In genomic region chr5:170757182-170757601, GRCh38 we compare ENCODE assay signal across 11 cellular contexts. TPM values are rescaled to one million over a fixed set of nuclear protein-coding genes. Genes with fewer than 3 reads are reported as not detected.
DNase-seq lines count a peak whose midpoint lies in the region; ATAC-seq, FAIRE-seq and TF ChIP-seq lines count a peak whose summit lies in the region.
"Had no signal": no experiment of that assay in that cellular context is flagged by ENCODE, and none has a peak within 500 bp of the region (broad histone marks: within the 10 kb centered on the region; RNA-seq: fewer than 3 reads in every experiment).

No MANE protein-coding gene starts in this region.

- peak; percentile 58 for ATAC-seq in HG02884 (IDR thresholded peaks at IDR 0.05; ENCODE audit: unreplicated experiment)
- ATAC-seq in activated naive CD8-positive, alpha-beta T cell treated with anti-CD3 and anti-CD28 coated beads, Interleukin-2, amount 50 U/mL, for 24 hours, result no peak
- no peak for ATAC-seq in CD4-positive, alpha-beta T cell (ENCODE audit: poor library complexity)

- peak; percentile 92 for FAIRE-seq in GM18507 (lab: Jason Lieb, UNC)
- FAIRE-seq in astrocyte (lab: Jason Lieb, UNC), result no peak
- FAIRE-seq: G401.6 had no signal

- H4K20me1 ChIP-seq in astrocyte (ENCODE audit: insufficient read depth, low read length), result no peaks in the 10 kb centered on the region

- CTCF ChIA-PET in CD4-positive, alpha-beta T cell (lab: Charles Lee), result no interaction called here

- H3K4me1 Mint-ChIP-seq in astrocyte (ENCODE audit: low read depth, unreplicated experiment) (peaks cover 24% of the 10 kb centered on the region), nephron progenitor cell (peaks cover 31% of the 10 kb centered on the region)
- H3K4me1 Mint-ChIP-seq in activated naive CD8-positive, alpha-beta T cell treated with anti-CD3 and anti-CD28 coated beads, Interleukin-2, amount 50 U/mL, for 24 hours, result no peaks in the 10 kb centered on the region
- H3K4me1 Mint-ChIP-seq in CD4-positive, alpha-beta T cell (ENCODE audit: low read depth), result no peaks in the 10 kb centered on the region
- H3K4me1 Mint-ChIP-seq: activated naive CD8-positive, alpha-beta T cell treated with anti-CD3 and anti-CD28 coated beads, Interleukin-2, amount 10 ng/mL, durations not matched to agents 7 days and 5 days had no signal

- no peak overlapping the region for H3K4me3 ChIP-seq in astrocyte (ENCODE audit: insufficient read depth, low read depth, low read length)

- POLR2A ChIA-PET in CD4-positive, alpha-beta T cell (lab: Charles Lee), result no interaction called here

- DNase-seq in GM18507 (ENCODE audit: extremely low spot score, insufficient read length, low read depth) (peak; percentile 30), astrocyte (ENCODE audit: low read depth) (peak; percentile 41), lung microvascular endothelial cell (ENCODE audit: low read depth in 2 of 2) (peak; percentile 52 to 79), nephron progenitor cell (no peak), NCI-H1105 treated with DMSO at 0.1 percent for 48 hours (lab: John Stamatoyannopoulos, UW) (no peak)
- no peak for DNase-seq in activated naive CD8-positive, alpha-beta T cell treated with anti-CD3 and anti-CD28 coated beads, Interleukin-2, amount 50 U/mL, for 24 hours
- DNase-seq in CD4-positive, alpha-beta T cell, result no peak
- DNase-seq: activated naive CD8-positive, alpha-beta T cell treated with anti-CD3 and anti-CD28 coated beads, Interleukin-2, amount 10 ng/mL, durations not matched to agents 7 days and 5 days; NCI-H510A had no signal

- no peaks in the 10 kb centered on the region for H3K27me3 ChIP-seq in astrocyte (ENCODE audit: insufficient read depth, low read length)
- H3K27me3 ChIP-seq in CD4-positive, alpha-beta T cell (ENCODE audit: control insufficient read depth, insufficient read depth, low read length), result peaks cover 10% of the 10 kb centered on the region

- H3K4me1 ChIP-seq in astrocyte (ENCODE audit: insufficient read depth, low read length), result no peaks in the 10 kb centered on the region

- H3K4me2 ChIP-seq in astrocyte (ENCODE audit: low read length), result no peak overlapping the region

- peaks cover 32% of the 10 kb centered on the region for H3K27me3 Mint-ChIP-seq in astrocyte (ENCODE audit: low read depth, unreplicated experiment)
- peaks cover 11% of the 10 kb centered on the region for H3K27me3 Mint-ChIP-seq in nephron progenitor cell (ENCODE audit: low read depth, poor library complexity)
- H3K27me3 Mint-ChIP-seq in activated naive CD8-positive, alpha-beta T cell treated with anti-CD3 and anti-CD28 coated beads, Interleukin-2, amount 50 U/mL, for 24 hours, result no peaks in the 10 kb centered on the region
- peaks cover 22% of the 10 kb centered on the region for H3K27me3 Mint-ChIP-seq in CD4-positive, alpha-beta T cell

- H3K4me3 Mint-ChIP-seq in astrocyte (ENCODE audit: unreplicated experiment) (no peak overlapping the region), nephron progenitor cell (no peak overlapping the region)
- no peak overlapping the region for H3K4me3 Mint-ChIP-seq in activated naive CD8-positive, alpha-beta T cell treated with anti-CD3 and anti-CD28 coated beads, Interleukin-2, amount 50 U/mL, for 24 hours
- no peak overlapping the region for H3K4me3 Mint-ChIP-seq in CD4-positive, alpha-beta T cell
- H3K4me3 Mint-ChIP-seq: activated naive CD8-positive, alpha-beta T cell treated with anti-CD3 and anti-CD28 coated beads, Interleukin-2, amount 10 ng/mL, durations not matched to agents 7 days and 5 days had no signal

- H3K27ac ChIP-seq in astrocyte (ENCODE audit: low read depth, low read length), result no peak overlapping the region
- H3K27ac ChIP-seq in CD4-positive, alpha-beta T cell (ENCODE audit: low read depth, low read length), result no peak overlapping the region

- no peaks in the 10 kb centered on the region for H3K9me3 ChIP-seq in astrocyte (ENCODE audit: insufficient read depth, low read depth, low read length)
- no peaks in the 10 kb centered on the region for H3K9me3 ChIP-seq in CD4-positive, alpha-beta T cell (ENCODE audit: control insufficient read depth, low read length)

- H3K36me3 Mint-ChIP-seq in astrocyte (ENCODE audit: low read depth, unreplicated experiment) (no peaks in the 10 kb centered on the region), nephron progenitor cell (ENCODE audit: low read depth) (no peaks in the 10 kb centered on the region)
- H3K36me3 Mint-ChIP-seq in activated naive CD8-positive, alpha-beta T cell treated with anti-CD3 and anti-CD28 coated beads, Interleukin-2, amount 50 U/mL, for 24 hours (ENCODE audit: low read depth), result no peaks in the 10 kb centered on the region
- H3K36me3 Mint-ChIP-seq in CD4-positive, alpha-beta T cell (ENCODE audit: low read depth), result no peaks in the 10 kb centered on the region
- H3K36me3 Mint-ChIP-seq: activated naive CD8-positive, alpha-beta T cell treated with anti-CD3 and anti-CD28 coated beads, Interleukin-2, amount 10 ng/mL, durations not matched to agents 7 days and 5 days had no signal

- H3K79me2 ChIP-seq in astrocyte (ENCODE audit: insufficient read depth, low read length), result no peaks in the 10 kb centered on the region

- H3K9ac ChIP-seq in astrocyte (ENCODE audit: low read length), result no peak overlapping the region

- no peaks in the 10 kb centered on the region for H3K36me3 ChIP-seq in astrocyte (ENCODE audit: insufficient read depth, low read length)

- H2AFZ ChIP-seq in astrocyte (ENCODE audit: low read depth, low read length), result no peak overlapping the region

- TF ChIP-seq CTCF in astrocyte (IDR thresholded peaks at IDR 0.05; ENCODE audit: insufficient read depth, low read depth, low read length) (no peak), nephron progenitor cell (IDR thresholded peaks at IDR 0.05) (no peak)
- no peak for TF ChIP-seq CTCF in CD4-positive, alpha-beta T cell (IDR thresholded peaks at IDR 0.05)

- peaks cover 3% of the 10 kb centered on the region for H3K9me3 Mint-ChIP-seq in astrocyte (ENCODE audit: unreplicated experiment)
- H3K9me3 Mint-ChIP-seq in nephron progenitor cell, result no peaks in the 10 kb centered on the region
- no peaks in the 10 kb centered on the region for H3K9me3 Mint-ChIP-seq in activated naive CD8-positive, alpha-beta T cell treated with anti-CD3 and anti-CD28 coated beads, Interleukin-2, amount 50 U/mL, for 24 hours
- no peaks in the 10 kb centered on the region for H3K9me3 Mint-ChIP-seq in CD4-positive, alpha-beta T cell

- H3K27ac Mint-ChIP-seq in astrocyte (ENCODE audit: unreplicated experiment) (peak overlapping the region; percentile 8), nephron progenitor cell (no peak overlapping the region)
- no peak overlapping the region for H3K27ac Mint-ChIP-seq in activated naive CD8-positive, alpha-beta T cell treated with anti-CD3 and anti-CD28 coated beads, Interleukin-2, amount 50 U/mL, for 24 hours
- H3K27ac Mint-ChIP-seq in CD4-positive, alpha-beta T cell, result no peak overlapping the region
- H3K27ac Mint-ChIP-seq: activated naive CD8-positive, alpha-beta T cell treated with anti-CD3 and anti-CD28 coated beads, Interleukin-2, amount 10 ng/mL, durations not matched to agents 7 days and 5 days had no signal

- intact Hi-C loops in CD4-positive, alpha-beta T cell (cut with DNase I, micrococcal nuclease), result no loop called here

RNA-seq across cellular contexts. Expression of gene GABRP, which starts 26.3 kb away (rescaled TPM):
- 0.45 TPM in 1 of 2 replicates, not detected in the other for total RNA-seq in astrocyte
- 0.20 and 0.65 TPM in 2 replicates for total RNA-seq in lung microvascular endothelial cell
- total RNA-seq in CD4-positive, alpha-beta T cell, result not detected
- total RNA-seq: activated naive CD8-positive, alpha-beta T cell treated with anti-CD3 and anti-CD28 coated beads, Interleukin-2, amount 10 ng/mL, durations not matched to agents 7 days and 5 days had no signal

Comparison
In these comparisons a context has a peak if more than half of its experiments do, and no peak if none do; other contexts are left out.
1. DNase-seq: peak in GM18507 (single experiment), astrocyte (single experiment) and lung microvascular endothelial cell (2 of 2); none in nephron progenitor cell (single experiment), activated naive CD8-positive, alpha-beta T cell treated with anti-CD3 and anti-CD28 coated beads, Interleukin-2, amount 50 U/mL, for 24 hours (single experiment), NCI-H1105 treated with DMSO at 0.1 percent for 48 hours (single experiment) and CD4-positive, alpha-beta T cell (0 of 10).